In the genomic region with DNA sequence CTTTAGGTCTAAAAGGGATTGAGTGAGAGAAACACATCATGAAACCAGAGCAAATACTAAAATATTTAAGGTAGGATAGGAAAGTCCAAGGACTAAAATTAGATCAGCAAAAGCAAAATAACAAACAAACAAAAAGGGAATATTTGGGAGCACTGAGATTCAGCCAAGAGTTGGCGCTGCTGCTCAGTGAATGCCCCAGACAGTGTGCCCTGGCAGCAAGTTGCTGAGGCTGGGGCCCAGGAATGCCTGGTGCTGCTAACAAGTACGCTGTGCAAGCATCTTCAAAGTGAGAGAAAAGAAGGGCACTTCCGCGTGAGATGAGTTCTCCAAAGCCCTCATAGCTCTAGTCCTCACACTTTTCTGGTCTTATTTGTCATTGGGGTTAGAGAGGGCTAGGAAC, we compare ENCODE assay signal across 13 cellular contexts.
A peak's percentile ranks its signal among the peaks of the same experiment; 100 is the strongest.
DNase-seq lines count a peak whose midpoint lies in the region; ATAC-seq and TF ChIP-seq lines count a peak whose summit lies in the region.
"Had no signal": no experiment of that assay in that cellular context is flagged by ENCODE, and none has a peak within 500 bp of the region (broad histone marks: within the 10 kb centered on the region; RNA-seq: fewer than 3 reads in every experiment).

No MANE protein-coding gene starts in this region.

- peak overlapping the region; percentile 15 for H3K27ac Mint-ChIP-seq in stimulated activated naive B cell treated with anti-CD40 and anti-IgM and Interleukin-4, amounts not matched to agents 10 μg/mL and 1 μg/mL and 100 μg/mL, for 72 hours

- H3K36me3 ChIP-seq in brain microvascular endothelial cell (replicated peaks) = no peaks in the 10 kb centered on the region

- TF ChIP-seq CTCF in brain microvascular endothelial cell (IDR thresholded peaks at IDR 0.05; ENCODE audit: low read depth, low read length, missing control alignments) = peak; percentile 32
- no peak for TF ChIP-seq CTCF in GM20000 (IDR thresholded peaks at IDR 0.05; ENCODE audit: extremely low read depth, missing control alignments)

- no peak overlapping the region for H3K27ac ChIP-seq in brain microvascular endothelial cell

- no peaks in the 10 kb centered on the region for H3K36me3 Mint-ChIP-seq in stimulated activated naive B cell treated with anti-CD40 and anti-IgM and Interleukin-4, amounts not matched to agents 10 μg/mL and 1 μg/mL and 100 μg/mL, for 72 hours

- H3K4me3 Mint-ChIP-seq in stimulated activated naive B cell treated with anti-CD40 and anti-IgM and Interleukin-4, amounts not matched to agents 10 μg/mL and 1 μg/mL and 100 μg/mL, for 72 hours = no peak overlapping the region

- no peaks in the 10 kb centered on the region for H3K27me3 Mint-ChIP-seq in stimulated activated naive B cell treated with anti-CD40 and anti-IgM and Interleukin-4, amounts not matched to agents 10 μg/mL and 1 μg/mL and 100 μg/mL, for 72 hours

- no peak overlapping the region for H3K4me3 ChIP-seq in brain microvascular endothelial cell (ENCODE audit: low read depth, low read length)
- H3K4me3 ChIP-seq: mucosa of descending colon had no signal

- H3K4me1 Mint-ChIP-seq in stimulated activated naive B cell treated with anti-CD40 and anti-IgM and Interleukin-4, amounts not matched to agents 10 μg/mL and 1 μg/mL and 100 μg/mL, for 72 hours = no peaks in the 10 kb centered on the region

- in situ Hi-C loops in brain microvascular endothelial cell (cut with HindIII; ENCODE audit: low pct_ligation_motif_present, low sequenced_read_pairs) = no loop called here

- H3K9me3 Mint-ChIP-seq in stimulated activated naive B cell treated with anti-CD40 and anti-IgM and Interleukin-4, amounts not matched to agents 10 μg/mL and 1 μg/mL and 100 μg/mL, for 72 hours = peaks cover 0 to 8% of the 10 kb centered on the region in 2 donors

- no peaks in the 10 kb centered on the region for H3K27me3 ChIP-seq in brain microvascular endothelial cell (replicated peaks)

- ATAC-seq in stimulated activated naive B cell treated with anti-CD40 and anti-IgM and Interleukin-4, amounts not matched to agents 10 μg/mL and 1 μg/mL and 100 μg/mL, for 72 hours (replicated peaks) = no peak
- ATAC-seq in GM21447 (IDR thresholded peaks at IDR 0.05; ENCODE audit: unreplicated experiment) = no peak
- ATAC-seq: mucosa of descending colon, sciatic nerve had no signal

- DNase-seq in M059J (ENCODE audit: low read depth) (peak; percentile 1), brain microvascular endothelial cell (no peak), inferior parietal cortex (ENCODE audit: extremely low spot score) (peak; percentile 22), GM20000 (ENCODE audit: low spot score) (no peak)
- DNase-seq in stimulated activated naive B cell treated with anti-CD40 and anti-IgM and Interleukin-4, amounts not matched to agents 10 μg/mL and 1 μg/mL and 100 μg/mL, for 72 hours = no peak
- no peak for DNase-seq in activated CD4-positive, CD25-positive, alpha-beta regulatory T cell treated with anti-CD3 and anti-CD28 coated beads, Interleukin-2, amount 50 U/mL, for 72 hours
- DNase-seq: activated CD4-positive, alpha-beta T cell treated with anti-CD3 and anti-CD28 coated beads, Interleukin-2, amount 50 U/mL, for 4 hours; activated gamma-delta T cell; central memory CD4-positive, alpha-beta T cell; mucosa of descending colon; NCI-H1092 treated with DMSO at 0.1 percent for 48 hours had no signal

Comparison
In these comparisons a context has a peak if more than half of its experiments do, and no peak if none do; other contexts are left out.
1. DNase-seq: peak in M059J (single experiment) and inferior parietal cortex (single experiment); none in brain microvascular endothelial cell (single experiment), stimulated activated naive B cell treated with anti-CD40 and anti-IgM and Interleukin-4, amounts not matched to agents 10 μg/mL and 1 μg/mL and 100 μg/mL, for 72 hours (single experiment), GM20000 (single experiment) and activated CD4-positive, CD25-positive, alpha-beta regulatory T cell treated with anti-CD3 and anti-CD28 coated beads, Interleukin-2, amount 50 U/mL, for 72 hours (single experiment).